ENCODE assay signal across 8 cellular contexts in genomic region chr10:124647421-124648130, GRCh38.
A peak's percentile ranks its signal among the peaks of the same experiment; 100 is the strongest.
DNase-seq lines count a peak whose midpoint lies in the region; ATAC-seq and TF ChIP-seq lines count a peak whose summit lies in the region.

No MANE protein-coding gene starts in this region.

- WGBS in heart left ventricle, 4 donors = 51 to 66% (median 58%) methylated on average over 9 of the region's 9 CpGs

- H3K4me1 ChIP-seq in heart left ventricle = peaks cover 44 to 100% (median 94%) of the 10 kb centered on the region in 12 donors

- no peak overlapping the region for H3K4me3 ChIP-seq in HFF-Myc (replicated peaks; ENCODE audit: low read depth, low read length)
- peak overlapping the region in 1 of 12 donors; percentile 7 for H3K4me3 ChIP-seq in heart left ventricle

- peak; percentile 32; the same call in 1 of the 2 replicates for TF ChIP-seq CTCF in GM12874 (IDR thresholded peaks at IDR 0.05; ENCODE audit: insufficient read depth, low read depth, low read length)
- TF ChIP-seq CTCF in HFF-Myc (IDR thresholded peaks at IDR 0.05; ENCODE audit: low read depth, low read length, missing control alignments) = peak; percentile 20
- TF ChIP-seq CTCF in heart left ventricle (IDR thresholded peaks at IDR 0.05) = peak in 10 of 12 donors; percentile 11 to 50 (median 28)

- intact Hi-C loops in heart left ventricle (cut with DNase I) = loop anchor here in 5 of 10 donors (2.0 to 10.0 kb wide), 7 partner anchors 35 to 95 kb away; partner anchors contain the start of gene FAM53B (in 1 of the 5)

- H3K36me3 ChIP-seq in heart left ventricle = peaks cover 0 to 5% (median 0%) of the 10 kb centered on the region in 9 donors

- no peak for TF ChIP-seq POLR2A in heart left ventricle (IDR thresholded peaks at IDR 0.05)

- H3K27ac ChIP-seq in heart left ventricle = peak overlapping the region; percentile 33 to 97 (median 75)

- DNase-seq in HFF-Myc (ENCODE audit: extremely low read depth, low read depth) (peak; percentile 39), heart left ventricle (peak; percentile 75 to 88 (median 84)), DMS 273 (lab: John Stamatoyannopoulos, UW; ENCODE audit: unreplicated experiment) (no peak)
- DNase-seq in activated effector memory CD4-positive, alpha-beta T cell treated with anti-CD3 and anti-CD28 coated beads, Interleukin-2, amount 50 U/mL, for 16 hours = peak; percentile 86
- DNase-seq in stimulated activated CD4-positive, alpha-beta T cell treated with anti-CD3 and anti-CD28 coated beads, Interleukin-12 subunit alpha, Interleukin-12 subunit beta, amount 100 ng/mL, for 4 hours = peak; percentile 37

- no peaks in the 10 kb centered on the region for H3K9me3 ChIP-seq in heart left ventricle

- peak; percentile 34 to 67 (median 56) for ATAC-seq in heart left ventricle
- ATAC-seq in HG03520 (IDR thresholded peaks at IDR 0.05; ENCODE audit: unreplicated experiment) = no peak

- H3K27me3 ChIP-seq in heart left ventricle = no peaks in the 10 kb centered on the region

TF ChIP-seq in PFSK-1, 5 proteins besides CTCF, POLR2A, EP300 and RAD21:
- TF ChIP-seq SIN3A (IDR thresholded peaks at IDR 0.05; ENCODE audit: borderline replicate concordance, insufficient read depth, low read length) (no peak), FOXP2 (optimal IDR thresholded peaks at IDR 0.05; ENCODE audit: borderline replicate concordance, extremely low read depth, extremely low read length, insufficient read depth) (peak; percentile 100)
TF ChIP-seq in PFSK-1: peak in this region for 1.
